In the genomic region with DNA sequence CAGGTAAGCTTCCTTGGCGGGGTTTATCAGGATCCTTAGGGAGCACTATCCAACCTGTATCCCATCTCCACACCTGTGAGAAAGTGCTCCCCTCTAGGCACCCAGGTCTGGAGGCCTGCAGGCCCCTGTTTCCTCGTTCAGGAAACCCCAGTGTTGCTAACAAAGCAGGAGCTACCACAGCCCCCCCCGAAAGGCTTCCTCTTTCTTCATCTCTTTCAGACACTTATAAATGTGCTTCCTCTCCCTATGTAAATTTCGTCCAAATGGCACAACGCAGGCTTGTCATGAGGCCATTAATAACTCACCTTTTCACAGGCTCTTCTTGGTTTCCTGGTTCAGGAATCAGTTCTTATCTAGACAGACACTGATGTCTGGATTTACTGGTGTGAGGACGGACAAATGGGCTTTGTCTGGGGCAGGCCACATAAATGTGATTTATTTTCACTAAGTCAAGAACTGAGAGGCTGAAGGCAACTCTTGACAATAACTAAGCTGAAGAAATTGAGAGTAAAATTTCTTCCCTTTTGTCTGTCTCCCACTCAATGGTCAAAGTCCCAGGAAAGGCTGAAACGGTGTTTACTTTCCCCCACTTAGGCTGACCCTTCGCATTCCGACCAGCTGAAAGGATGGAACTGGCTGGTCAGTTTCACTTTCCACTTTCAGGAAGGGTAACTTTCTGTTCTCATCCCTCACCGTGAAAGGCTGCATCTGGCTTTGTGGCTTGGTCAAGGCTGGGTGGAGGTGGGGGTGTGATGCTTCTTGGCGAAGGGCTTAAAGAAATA, we compare ENCODE assay signal across 1 cellular context.
TF ChIP-seq lines count a peak whose summit lies in the region.

No MANE protein-coding gene starts in this region.

TF ChIP-seq in HepG2, 621 proteins besides CTCF, POLR2A, EP300 and RAD21 (continued from another document):
- TF ChIP-seq, protein P1, sequence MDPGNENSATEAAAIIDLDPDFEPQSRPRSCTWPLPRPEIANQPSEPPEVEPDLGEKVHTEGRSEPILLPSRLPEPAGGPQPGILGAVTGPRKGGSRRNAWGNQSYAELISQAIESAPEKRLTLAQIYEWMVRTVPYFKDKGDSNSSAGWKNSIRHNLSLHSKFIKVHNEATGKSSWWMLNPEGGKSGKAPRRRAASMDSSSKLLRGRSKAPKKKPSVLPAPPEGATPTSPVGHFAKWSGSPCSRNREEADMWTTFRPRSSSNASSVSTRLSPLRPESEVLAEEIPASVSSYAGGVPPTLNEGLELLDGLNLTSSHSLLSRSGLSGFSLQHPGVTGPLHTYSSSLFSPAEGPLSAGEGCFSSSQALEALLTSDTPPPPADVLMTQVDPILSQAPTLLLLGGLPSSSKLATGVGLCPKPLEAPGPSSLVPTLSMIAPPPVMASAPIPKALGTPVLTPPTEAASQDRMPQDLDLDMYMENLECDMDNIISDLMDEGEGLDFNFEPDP (CRISPR knock-in tag; conservative IDR thresholded peaks at IDR 0.05) = no peak
- TF ChIP-seq FOXA1 (IDR thresholded peaks at IDR 0.05) = no peak
- peak; percentile 97 for TF ChIP-seq FOXA1 (CRISPR knock-in tag; IDR thresholded peaks at IDR 0.05)
- TF ChIP-seq ZNF564 (CRISPR knock-in tag; IDR thresholded peaks at IDR 0.05) = 0 out of 2 replicates have a peak, but pooled peaks have one; percentile 41
- TF ChIP-seq ZFYVE20 (CRISPR knock-in tag; IDR thresholded peaks at IDR 0.05; ENCODE audit: borderline replicate concordance, low read depth) = no peak
- TF ChIP-seq TRIM24 (CRISPR knock-in tag; IDR thresholded peaks at IDR 0.05) = no peak
- no peak for TF ChIP-seq ZNF572 (CRISPR knock-in tag; IDR thresholded peaks at IDR 0.05)
- TF ChIP-seq NFIB (CRISPR knock-in tag; IDR thresholded peaks at IDR 0.05; ENCODE audit: borderline replicate concordance) = no peak
- TF ChIP-seq KDM5A (IDR thresholded peaks at IDR 0.05; ENCODE audit: borderline replicate concordance, low read length) = no peak
- no peak for TF ChIP-seq ZKSCAN5 (CRISPR knock-in tag; IDR thresholded peaks at IDR 0.05)
- TF ChIP-seq ONECUT2 (CRISPR knock-in tag; IDR thresholded peaks at IDR 0.05) = no peak; the same call in 1 of the 2 replicates
- TF ChIP-seq NPAS2 (CRISPR knock-in tag; IDR thresholded peaks at IDR 0.05; ENCODE audit: borderline replicate concordance) = no peak
- TF ChIP-seq, protein P2, sequence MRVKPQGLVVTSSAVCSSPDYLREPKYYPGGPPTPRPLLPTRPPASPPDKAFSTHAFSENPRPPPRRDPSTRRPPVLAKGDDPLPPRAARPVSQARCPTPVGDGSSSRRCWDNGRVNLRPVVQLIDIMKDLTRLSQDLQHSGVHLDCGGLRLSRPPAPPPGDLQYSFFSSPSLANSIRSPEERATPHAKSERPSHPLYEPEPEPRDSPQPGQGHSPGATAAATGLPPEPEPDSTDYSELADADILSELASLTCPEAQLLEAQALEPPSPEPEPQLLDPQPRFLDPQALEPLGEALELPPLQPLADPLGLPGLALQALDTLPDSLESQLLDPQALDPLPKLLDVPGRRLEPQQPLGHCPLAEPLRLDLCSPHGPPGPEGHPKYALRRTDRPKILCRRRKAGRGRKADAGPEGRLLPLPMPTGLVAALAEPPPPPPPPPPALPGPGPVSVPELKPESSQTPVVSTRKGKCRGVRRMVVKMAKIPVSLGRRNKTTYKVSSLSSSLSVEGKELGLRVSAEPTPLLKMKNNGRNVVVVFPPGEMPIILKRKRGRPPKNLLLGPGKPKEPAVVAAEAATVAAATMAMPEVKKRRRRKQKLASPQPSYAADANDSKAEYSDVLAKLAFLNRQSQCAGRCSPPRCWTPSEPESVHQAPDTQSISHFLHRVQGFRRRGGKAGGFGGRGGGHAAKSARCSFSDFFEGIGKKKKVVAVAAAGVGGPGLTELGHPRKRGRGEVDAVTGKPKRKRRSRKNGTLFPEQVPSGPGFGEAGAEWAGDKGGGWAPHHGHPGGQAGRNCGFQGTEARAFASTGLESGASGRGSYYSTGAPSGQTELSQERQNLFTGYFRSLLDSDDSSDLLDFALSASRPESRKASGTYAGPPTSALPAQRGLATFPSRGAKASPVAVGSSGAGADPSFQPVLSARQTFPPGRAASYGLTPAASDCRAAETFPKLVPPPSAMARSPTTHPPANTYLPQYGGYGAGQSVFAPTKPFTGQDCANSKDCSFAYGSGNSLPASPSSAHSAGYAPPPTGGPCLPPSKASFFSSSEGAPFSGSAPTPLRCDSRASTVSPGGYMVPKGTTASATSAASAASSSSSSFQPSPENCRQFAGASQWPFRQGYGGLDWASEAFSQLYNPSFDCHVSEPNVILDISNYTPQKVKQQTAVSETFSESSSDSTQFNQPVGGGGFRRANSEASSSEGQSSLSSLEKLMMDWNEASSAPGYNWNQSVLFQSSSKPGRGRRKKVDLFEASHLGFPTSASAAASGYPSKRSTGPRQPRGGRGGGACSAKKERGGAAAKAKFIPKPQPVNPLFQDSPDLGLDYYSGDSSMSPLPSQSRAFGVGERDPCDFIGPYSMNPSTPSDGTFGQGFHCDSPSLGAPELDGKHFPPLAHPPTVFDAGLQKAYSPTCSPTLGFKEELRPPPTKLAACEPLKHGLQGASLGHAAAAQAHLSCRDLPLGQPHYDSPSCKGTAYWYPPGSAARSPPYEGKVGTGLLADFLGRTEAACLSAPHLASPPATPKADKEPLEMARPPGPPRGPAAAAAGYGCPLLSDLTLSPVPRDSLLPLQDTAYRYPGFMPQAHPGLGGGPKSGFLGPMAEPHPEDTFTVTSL (CRISPR knock-in tag; IDR thresholded peaks at IDR 0.05; ENCODE audit: borderline replicate concordance) = peak; percentile 79; the same call in 1 of the 2 replicates
- peak; percentile 84 for TF ChIP-seq ISL2 (CRISPR knock-in tag; IDR thresholded peaks at IDR 0.05)
- TF ChIP-seq, protein P3, sequence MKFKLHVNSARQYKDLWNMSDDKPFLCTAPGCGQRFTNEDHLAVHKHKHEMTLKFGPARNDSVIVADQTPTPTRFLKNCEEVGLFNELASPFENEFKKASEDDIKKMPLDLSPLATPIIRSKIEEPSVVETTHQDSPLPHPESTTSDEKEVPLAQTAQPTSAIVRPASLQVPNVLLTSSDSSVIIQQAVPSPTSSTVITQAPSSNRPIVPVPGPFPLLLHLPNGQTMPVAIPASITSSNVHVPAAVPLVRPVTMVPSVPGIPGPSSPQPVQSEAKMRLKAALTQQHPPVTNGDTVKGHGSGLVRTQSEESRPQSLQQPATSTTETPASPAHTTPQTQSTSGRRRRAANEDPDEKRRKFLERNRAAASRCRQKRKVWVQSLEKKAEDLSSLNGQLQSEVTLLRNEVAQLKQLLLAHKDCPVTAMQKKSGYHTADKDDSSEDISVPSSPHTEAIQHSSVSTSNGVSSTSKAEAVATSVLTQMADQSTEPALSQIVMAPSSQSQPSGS (CRISPR knock-in tag; IDR thresholded peaks at IDR 0.05) = peak; percentile 59; the same call in 1 of the 2 replicates
- no peak for TF ChIP-seq ZNF30 (CRISPR knock-in tag; IDR thresholded peaks at IDR 0.05)
- no peak; the same call in 1 of the 2 replicates for TF ChIP-seq ZMAT3 (CRISPR knock-in tag; conservative IDR thresholded peaks at IDR 0.05)
- TF ChIP-seq ZNF737 (CRISPR knock-in tag; IDR thresholded peaks at IDR 0.05; ENCODE audit: borderline replicate concordance) = no peak
- TF ChIP-seq HDAC6 (IDR thresholded peaks at IDR 0.05; ENCODE audit: low read depth, low read length) = no peak
- TF ChIP-seq, protein P4, sequence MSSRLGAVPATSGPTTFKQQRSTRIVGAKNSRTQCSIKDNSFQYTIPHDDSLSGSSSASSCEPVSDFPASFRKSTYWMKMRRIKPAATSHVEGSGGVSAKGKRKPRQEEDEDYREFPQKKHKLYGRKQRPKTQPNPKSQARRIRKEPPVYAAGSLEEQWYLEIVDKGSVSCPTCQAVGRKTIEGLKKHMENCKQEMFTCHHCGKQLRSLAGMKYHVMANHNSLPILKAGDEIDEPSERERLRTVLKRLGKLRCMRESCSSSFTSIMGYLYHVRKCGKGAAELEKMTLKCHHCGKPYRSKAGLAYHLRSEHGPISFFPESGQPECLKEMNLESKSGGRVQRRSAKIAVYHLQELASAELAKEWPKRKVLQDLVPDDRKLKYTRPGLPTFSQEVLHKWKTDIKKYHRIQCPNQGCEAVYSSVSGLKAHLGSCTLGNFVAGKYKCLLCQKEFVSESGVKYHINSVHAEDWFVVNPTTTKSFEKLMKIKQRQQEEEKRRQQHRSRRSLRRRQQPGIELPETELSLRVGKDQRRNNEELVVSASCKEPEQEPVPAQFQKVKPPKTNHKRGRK (CRISPR knock-in tag; IDR thresholded peaks at IDR 0.05) = no peak
- TF ChIP-seq ZNF180 (CRISPR knock-in tag; IDR thresholded peaks at IDR 0.05; ENCODE audit: borderline replicate concordance, low read depth) = no peak
- TF ChIP-seq, protein P5, sequence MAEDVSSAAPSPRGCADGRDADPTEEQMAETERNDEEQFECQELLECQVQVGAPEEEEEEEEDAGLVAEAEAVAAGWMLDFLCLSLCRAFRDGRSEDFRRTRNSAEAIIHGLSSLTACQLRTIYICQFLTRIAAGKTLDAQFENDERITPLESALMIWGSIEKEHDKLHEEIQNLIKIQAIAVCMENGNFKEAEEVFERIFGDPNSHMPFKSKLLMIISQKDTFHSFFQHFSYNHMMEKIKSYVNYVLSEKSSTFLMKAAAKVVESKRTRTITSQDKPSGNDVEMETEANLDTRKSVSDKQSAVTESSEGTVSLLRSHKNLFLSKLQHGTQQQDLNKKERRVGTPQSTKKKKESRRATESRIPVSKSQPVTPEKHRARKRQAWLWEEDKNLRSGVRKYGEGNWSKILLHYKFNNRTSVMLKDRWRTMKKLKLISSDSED (CRISPR knock-in tag; IDR thresholded peaks at IDR 0.05) = no peak
- TF ChIP-seq MEIS2 (CRISPR knock-in tag; IDR thresholded peaks at IDR 0.05) = 0 out of 2 replicates have a peak, but pooled peaks have one; percentile 32
- no peak for TF ChIP-seq NFKBIZ (CRISPR knock-in tag; IDR thresholded peaks at IDR 0.05)
- TF ChIP-seq ZNF367 (CRISPR knock-in tag; IDR thresholded peaks at IDR 0.05; ENCODE audit: borderline replicate concordance) = no peak
- TF ChIP-seq IRX3 (CRISPR knock-in tag; IDR thresholded peaks at IDR 0.05; ENCODE audit: borderline replicate concordance, low read depth) = no peak
- TF ChIP-seq ZC3H4 (CRISPR knock-in tag; IDR thresholded peaks at IDR 0.05; ENCODE audit: borderline replicate concordance) = no peak
- TF ChIP-seq TGIF2 (CRISPR knock-in tag; IDR thresholded peaks at IDR 0.05) = no peak
- TF ChIP-seq, protein P6, sequence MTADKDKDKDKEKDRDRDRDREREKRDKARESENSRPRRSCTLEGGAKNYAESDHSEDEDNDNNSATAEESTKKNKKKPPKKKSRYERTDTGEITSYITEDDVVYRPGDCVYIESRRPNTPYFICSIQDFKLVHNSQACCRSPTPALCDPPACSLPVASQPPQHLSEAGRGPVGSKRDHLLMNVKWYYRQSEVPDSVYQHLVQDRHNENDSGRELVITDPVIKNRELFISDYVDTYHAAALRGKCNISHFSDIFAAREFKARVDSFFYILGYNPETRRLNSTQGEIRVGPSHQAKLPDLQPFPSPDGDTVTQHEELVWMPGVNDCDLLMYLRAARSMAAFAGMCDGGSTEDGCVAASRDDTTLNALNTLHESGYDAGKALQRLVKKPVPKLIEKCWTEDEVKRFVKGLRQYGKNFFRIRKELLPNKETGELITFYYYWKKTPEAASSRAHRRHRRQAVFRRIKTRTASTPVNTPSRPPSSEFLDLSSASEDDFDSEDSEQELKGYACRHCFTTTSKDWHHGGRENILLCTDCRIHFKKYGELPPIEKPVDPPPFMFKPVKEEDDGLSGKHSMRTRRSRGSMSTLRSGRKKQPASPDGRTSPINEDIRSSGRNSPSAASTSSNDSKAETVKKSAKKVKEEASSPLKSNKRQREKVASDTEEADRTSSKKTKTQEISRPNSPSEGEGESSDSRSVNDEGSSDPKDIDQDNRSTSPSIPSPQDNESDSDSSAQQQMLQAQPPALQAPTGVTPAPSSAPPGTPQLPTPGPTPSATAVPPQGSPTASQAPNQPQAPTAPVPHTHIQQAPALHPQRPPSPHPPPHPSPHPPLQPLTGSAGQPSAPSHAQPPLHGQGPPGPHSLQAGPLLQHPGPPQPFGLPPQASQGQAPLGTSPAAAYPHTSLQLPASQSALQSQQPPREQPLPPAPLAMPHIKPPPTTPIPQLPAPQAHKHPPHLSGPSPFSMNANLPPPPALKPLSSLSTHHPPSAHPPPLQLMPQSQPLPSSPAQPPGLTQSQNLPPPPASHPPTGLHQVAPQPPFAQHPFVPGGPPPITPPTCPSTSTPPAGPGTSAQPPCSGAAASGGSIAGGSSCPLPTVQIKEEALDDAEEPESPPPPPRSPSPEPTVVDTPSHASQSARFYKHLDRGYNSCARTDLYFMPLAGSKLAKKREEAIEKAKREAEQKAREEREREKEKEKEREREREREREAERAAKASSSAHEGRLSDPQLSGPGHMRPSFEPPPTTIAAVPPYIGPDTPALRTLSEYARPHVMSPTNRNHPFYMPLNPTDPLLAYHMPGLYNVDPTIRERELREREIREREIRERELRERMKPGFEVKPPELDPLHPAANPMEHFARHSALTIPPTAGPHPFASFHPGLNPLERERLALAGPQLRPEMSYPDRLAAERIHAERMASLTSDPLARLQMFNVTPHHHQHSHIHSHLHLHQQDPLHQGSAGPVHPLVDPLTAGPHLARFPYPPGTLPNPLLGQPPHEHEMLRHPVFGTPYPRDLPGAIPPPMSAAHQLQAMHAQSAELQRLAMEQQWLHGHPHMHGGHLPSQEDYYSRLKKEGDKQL (CRISPR knock-in tag; IDR thresholded peaks at IDR 0.05; ENCODE audit: low read depth) = 0 out of 2 replicates have a peak, but pooled peaks have one; percentile 24
- TF ChIP-seq ZNF496 (CRISPR knock-in tag; IDR thresholded peaks at IDR 0.05; ENCODE audit: insufficient replicate concordance) = no peak
- TF ChIP-seq CREM (IDR thresholded peaks at IDR 0.05) = peak; percentile 52; the same call in 1 of the 2 replicates
- TF ChIP-seq CREM (CRISPR knock-in tag; IDR thresholded peaks at IDR 0.05) = no peak
- TF ChIP-seq ZNF790 (CRISPR knock-in tag; IDR thresholded peaks at IDR 0.05; ENCODE audit: borderline replicate concordance) = no peak
- TF ChIP-seq, protein P7, sequence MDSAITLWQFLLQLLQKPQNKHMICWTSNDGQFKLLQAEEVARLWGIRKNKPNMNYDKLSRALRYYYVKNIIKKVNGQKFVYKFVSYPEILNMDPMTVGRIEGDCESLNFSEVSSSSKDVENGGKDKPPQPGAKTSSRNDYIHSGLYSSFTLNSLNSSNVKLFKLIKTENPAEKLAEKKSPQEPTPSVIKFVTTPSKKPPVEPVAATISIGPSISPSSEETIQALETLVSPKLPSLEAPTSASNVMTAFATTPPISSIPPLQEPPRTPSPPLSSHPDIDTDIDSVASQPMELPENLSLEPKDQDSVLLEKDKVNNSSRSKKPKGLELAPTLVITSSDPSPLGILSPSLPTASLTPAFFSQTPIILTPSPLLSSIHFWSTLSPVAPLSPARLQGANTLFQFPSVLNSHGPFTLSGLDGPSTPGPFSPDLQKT (CRISPR knock-in tag; IDR thresholded peaks at IDR 0.05; ENCODE audit: borderline replicate concordance) = no peak
- peak; percentile 37; the same call in 1 of the 2 replicates for TF ChIP-seq ZNF629 (CRISPR knock-in tag; conservative IDR thresholded peaks at IDR 0.05)
